ENCODE assay signal across 22 cellular contexts in genomic region chr17:72517413-72518237, GRCh38.
DNase-seq lines count a peak whose midpoint lies in the region; ATAC-seq, FAIRE-seq and TF ChIP-seq lines count a peak whose summit lies in the region.
"Had no signal": no experiment of that assay in that cellular context is flagged by ENCODE, and none has a peak within 500 bp of the region (broad histone marks: within the 10 kb centered on the region; RNA-seq: fewer than 3 reads in every experiment).

No MANE protein-coding gene starts in this region.

- WGBS in A549 (ENCODE audit: missing lambda C conversion rate) = 37% methylated on average over 8 of the region's 8 CpGs

- no peak overlapping the region for H2AFZ ChIP-seq in osteoblast (ENCODE audit: low read length)

- peaks cover 11% of the 10 kb centered on the region for H4K20me1 ChIP-seq in osteoblast (ENCODE audit: insufficient read depth, low read length)

- TF ChIP-seq RAD21 in A549 (conservative IDR thresholded peaks at IDR 0.05 in 1 of 2, IDR thresholded peaks at IDR 0.05 in 1 of 2) = no peak

- POLR2A ChIA-PET in A549 (lab: Yijun Ruan, JAX) = no interaction called here

- H3K4me1 ChIP-seq in A549 (peaks cover 75% of the 10 kb centered on the region), osteoblast (ENCODE audit: insufficient read depth, low read length) (peaks cover 29% of the 10 kb centered on the region)
- H3K4me1 ChIP-seq: sigmoid colon had no signal

- H3K79me2 ChIP-seq in osteoblast (ENCODE audit: insufficient read depth, low read length) = peaks cover 31% of the 10 kb centered on the region

- H3K27ac ChIP-seq in A549 (peak overlapping the region; percentile 70 to 87), osteoblast (ENCODE audit: low read depth, low read length) (peak overlapping the region; percentile 2)
- H3K27ac ChIP-seq: sigmoid colon had no signal

- CTCF ChIA-PET in A549 (lab: Yijun Ruan, JAX) = interaction anchor here (0.5 to 5.8 kb wide), 4 partner anchors 14 to 538 kb away, joined by 3 to 31 read pairs (median 3); partner anchors contain the start of gene SOX9

- peak; percentile 26 to 27; a peak in 3 of 6 replicates for ATAC-seq in A549
- no peak for ATAC-seq in GM21528 (IDR thresholded peaks at IDR 0.05; ENCODE audit: low FRiP score, unreplicated experiment)
- ATAC-seq in HG03442 (IDR thresholded peaks at IDR 0.05; ENCODE audit: unreplicated experiment) = no peak
- ATAC-seq: stimulated activated naive CD8-positive, alpha-beta T cell treated with anti-CD3 and anti-CD28 coated beads, Interleukin-15, Interleukin-2, amounts not matched to agents 100 U/mL and 50 U/mL, for 24 hours; T-cell had no signal

- no peaks in the 10 kb centered on the region for H3K27me3 Mint-ChIP-seq in brain

- H3K9me3 Mint-ChIP-seq in brain = peaks cover 0 to 2% (median 0%) of the 10 kb centered on the region in 5 experiments
- H3K9me3 Mint-ChIP-seq: endodermal cell, immature natural killer cell, T-cell had no signal

- no peak for TF ChIP-seq CTCF in A549 (IDR thresholded peaks at IDR 0.05)
- no peak for TF ChIP-seq CTCF in brain (conservative IDR thresholded peaks at IDR 0.05)
- no peak for TF ChIP-seq CTCF in osteoblast (IDR thresholded peaks at IDR 0.05; ENCODE audit: extremely low read depth, low read depth, low read length)

- no peaks in the 10 kb centered on the region for H3K27me3 ChIP-seq in osteoblast (ENCODE audit: insufficient read depth, low read length)
- H3K27me3 ChIP-seq: sigmoid colon had no signal

- no peak for DNase-seq in A549 (ENCODE audit: low read depth in 1 of 2, low spot score in 1 of 2)
- DNase-seq in NCI-H69 (lab: John Stamatoyannopoulos, UW) = peak; percentile 30
- no peak for DNase-seq in osteoblast (ENCODE audit: insufficient read length, low spot score, missing footprints)
- no peak for DNase-seq in stimulated activated CD4-positive, alpha-beta T cell treated with anti-CD3 and anti-CD28 coated beads, Interleukin-15, amount 100 ng/mL, for 24 hours
- DNase-seq in NCI-H1930 (lab: John Stamatoyannopoulos, UW) = no peak
- DNase-seq: activated CD4-positive, alpha-beta T cell treated with anti-CD3 and anti-CD28 coated beads, Interleukin-2, amount 50 U/mL, for 1 hour; amniotic stem cell; DMS153; endodermal cell; immature natural killer cell; KG1; NCI-H187 treated with DMSO at 0.1 percent for 48 hours; NCI-H446 treated with DMSO at 0.1 percent for 48 hours; Right ventricle myocardium superior; sigmoid colon; stimulated activated naive CD8-positive, alpha-beta T cell treated with anti-CD3 and anti-CD28 coated beads, Interleukin-15, Interleukin-2, amounts not matched to agents 100 U/mL and 50 U/mL, for 24 hours; T-cell had no signal

- FAIRE-seq in A549 (lab: Jason Lieb, UNC) = no peak

- H3K4me2 ChIP-seq in A549 (peak overlapping the region; percentile 92), osteoblast (ENCODE audit: insufficient read depth, low read length) (peak overlapping the region; percentile 52)

- no peaks in the 10 kb centered on the region for H3K36me3 Mint-ChIP-seq in brain
- H3K36me3 Mint-ChIP-seq: CD14-positive monocyte, immature natural killer cell, T-cell had no signal

- H3K4me1 Mint-ChIP-seq in brain = peaks cover 76% of the 10 kb centered on the region
- H3K4me1 Mint-ChIP-seq: immature natural killer cell, T-cell had no signal

- H3K36me3 ChIP-seq in osteoblast (ENCODE audit: insufficient read depth, low read length) = no peaks in the 10 kb centered on the region
- H3K36me3 ChIP-seq: heart left ventricle, sigmoid colon had no signal

- H3K4me3 ChIP-seq in A549 (peak overlapping the region; percentile 30; the same call in 1 of the 3 replicates), osteoblast (ENCODE audit: insufficient read depth, low read length) (peak overlapping the region; percentile 20)
- H3K4me3 ChIP-seq: sigmoid colon had no signal

- no peak for TF ChIP-seq POLR2A in A549 (IDR thresholded peaks at IDR 0.05; ENCODE audit: low read length)

- TF ChIP-seq EP300 in A549 (IDR thresholded peaks at IDR 0.05) = no peak

- H3K9me3 ChIP-seq in A549 (no peaks in the 10 kb centered on the region), osteoblast (ENCODE audit: low read depth, low read length) (no peaks in the 10 kb centered on the region)
- H3K9me3 ChIP-seq: heart left ventricle, sigmoid colon had no signal

- peak overlapping the region in 4 of 5 experiments; percentile 36 to 81 (median 61) for H3K4me3 Mint-ChIP-seq in brain
- H3K4me3 Mint-ChIP-seq: CD14-positive monocyte, endodermal cell, immature natural killer cell, T-cell had no signal

- H3K27ac Mint-ChIP-seq in brain = peak overlapping the region; percentile 80 to 99 (median 98)
- H3K27ac Mint-ChIP-seq: endodermal cell, immature natural killer cell, T-cell had no signal

TF ChIP-seq in A549, 52 proteins besides CTCF, POLR2A, EP300 and RAD21:
- TF ChIP-seq KDM1A (IDR thresholded peaks at IDR 0.05; ENCODE audit: low read depth) = no peak
- TF ChIP-seq, protein P1, sequence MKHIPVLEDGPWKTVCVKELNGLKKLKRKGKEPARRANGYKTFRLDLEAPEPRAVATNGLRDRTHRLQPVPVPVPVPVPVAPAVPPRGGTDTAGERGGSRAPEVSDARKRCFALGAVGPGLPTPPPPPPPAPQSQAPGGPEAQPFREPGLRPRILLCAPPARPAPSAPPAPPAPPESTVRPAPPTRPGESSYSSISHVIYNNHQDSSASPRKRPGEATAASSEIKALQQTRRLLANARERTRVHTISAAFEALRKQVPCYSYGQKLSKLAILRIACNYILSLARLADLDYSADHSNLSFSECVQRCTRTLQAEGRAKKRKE (CRISPR knock-in tag; IDR thresholded peaks at IDR 0.05; ENCODE audit: low read depth) = 0 out of 2 replicates have a peak, but pooled peaks have one; percentile 2
- no peak for TF ChIP-seq TP53 (CRISPR knock-in tag; IDR thresholded peaks at IDR 0.05)
- TF ChIP-seq CHD4 (IDR thresholded peaks at IDR 0.05; ENCODE audit: borderline replicate concordance) = no peak
- no peak for TF ChIP-seq SREBF2 (IDR thresholded peaks at IDR 0.05)
- TF ChIP-seq, protein P2, sequence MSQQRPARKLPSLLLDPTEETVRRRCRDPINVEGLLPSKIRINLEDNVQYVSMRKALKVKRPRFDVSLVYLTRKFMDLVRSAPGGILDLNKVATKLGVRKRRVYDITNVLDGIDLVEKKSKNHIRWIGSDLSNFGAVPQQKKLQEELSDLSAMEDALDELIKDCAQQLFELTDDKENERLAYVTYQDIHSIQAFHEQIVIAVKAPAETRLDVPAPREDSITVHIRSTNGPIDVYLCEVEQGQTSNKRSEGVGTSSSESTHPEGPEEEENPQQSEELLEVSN (IDR thresholded peaks at IDR 0.05; ENCODE audit: borderline replicate concordance, low read depth) = 0 out of 2 replicates have a peak, but pooled peaks have one; percentile 25
- no peak for TF ChIP-seq JUNB (IDR thresholded peaks at IDR 0.05)
- no peak for TF ChIP-seq ZFP36 (IDR thresholded peaks at IDR 0.05; ENCODE audit: borderline replicate concordance, partially characterized antibody)
- TF ChIP-seq HDAC2 (IDR thresholded peaks at IDR 0.05) = no peak
- peak; percentile 40; the same call in 1 of the 2 replicates for TF ChIP-seq GATA3 (IDR thresholded peaks at IDR 0.05; ENCODE audit: borderline replicate concordance)

Comparison
In these comparisons a context has a peak if more than half of its experiments do, and no peak if none do; other contexts are left out.
1. ATAC-seq: peak in A549 (2 of 2); none in GM21528 (single experiment) and HG03442 (single experiment).